Comparison of ENCODE assay signal across 24 cellular contexts in the genomic region with DNA sequence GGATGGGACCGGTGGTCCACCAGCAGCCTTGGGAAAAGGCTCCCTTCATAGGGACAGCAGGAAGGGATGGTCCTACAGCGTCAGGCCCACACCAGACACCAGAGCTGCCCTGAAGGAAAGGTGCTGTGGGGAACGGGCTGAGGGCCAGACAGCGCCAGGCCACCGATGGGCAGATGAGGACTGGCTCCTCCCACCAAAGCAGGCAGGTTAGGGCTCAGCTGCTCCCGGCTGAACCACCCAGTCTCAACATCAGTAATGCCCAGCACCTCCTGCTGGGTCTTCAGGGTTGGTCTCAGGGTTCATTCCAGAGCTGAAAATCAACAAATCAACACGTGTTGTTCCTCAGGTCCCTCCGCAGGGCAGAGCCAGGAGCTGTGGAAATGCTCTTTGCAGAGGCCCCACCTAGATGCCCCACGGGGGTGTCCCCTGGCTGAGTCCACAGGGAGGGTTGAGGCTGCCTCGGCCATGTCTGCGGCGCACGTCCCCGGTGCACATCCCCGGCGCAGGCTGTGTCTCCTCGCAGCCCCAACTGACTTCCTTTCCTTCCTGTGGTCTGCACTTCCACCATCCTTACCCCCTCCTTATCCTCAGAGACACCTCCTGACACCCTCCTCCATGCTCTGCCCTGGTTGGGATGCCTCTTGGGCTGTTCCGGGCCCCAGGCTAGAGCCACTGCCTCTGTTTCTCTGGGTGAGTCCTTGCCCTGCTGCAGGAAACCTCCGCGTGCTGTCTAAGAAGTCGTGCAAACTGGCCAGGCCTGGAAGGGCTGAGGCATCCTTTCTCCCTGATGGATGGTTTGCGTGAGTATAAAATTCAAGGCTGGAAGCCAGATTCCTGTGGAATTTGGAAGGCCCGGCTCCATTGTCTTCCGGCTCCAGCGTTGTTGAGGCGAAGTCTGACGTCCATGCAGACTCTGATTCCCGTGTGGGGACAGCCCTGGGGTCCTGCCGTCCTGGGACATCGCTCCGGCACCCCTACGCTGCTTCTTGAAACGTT. TPM values are rescaled to one million over a fixed set of nuclear protein-coding genes. Genes with fewer than 3 reads are reported as not detected.
A peak's percentile ranks its signal among the peaks of the same experiment; 100 is the strongest.
DNase-seq lines count a peak whose midpoint lies in the region; ATAC-seq and TF ChIP-seq lines count a peak whose summit lies in the region.
"Had no signal": no experiment of that assay in that cellular context is flagged by ENCODE, and none has a peak within 500 bp of the region (broad histone marks: within the 10 kb centered on the region; RNA-seq: fewer than 3 reads in every experiment).

No MANE protein-coding gene starts in this region.

- H3K4me3 Mint-ChIP-seq in naive thymus-derived CD4-positive, alpha-beta T cell: no peak overlapping the region
- no peak overlapping the region for H3K4me3 Mint-ChIP-seq in T-cell
- H3K4me3 Mint-ChIP-seq: activated B cell treated with CpG ODN at 0.5 μM for 24 hours; activated naive CD8-positive, alpha-beta T cell treated with anti-CD3 and anti-CD28 coated beads for 36 hours; activated T-cell treated with anti-CD3 and anti-CD28 coated beads, Interleukin-2, amount 50 U/mL, for 24 hours; CD8-positive, alpha-beta memory T cell; memory B cell; naive B cell; stimulated activated naive CD8-positive, alpha-beta T cell treated with anti-CD3 and anti-CD28 coated beads, Interleukin-15, Interleukin-2, amounts not matched to agents 100 ng/mL and 50 ng/mL, for 24 hours had no signal

- H3K36me3 Mint-ChIP-seq in naive thymus-derived CD4-positive, alpha-beta T cell: peaks cover 0 to 3% (median 0%) of the 10 kb centered on the region in 5 donors
- H3K36me3 Mint-ChIP-seq in T-cell: no peaks in the 10 kb centered on the region
- H3K36me3 Mint-ChIP-seq: activated naive CD8-positive, alpha-beta T cell treated with anti-CD3 and anti-CD28 coated beads for 36 hours; CD8-positive, alpha-beta memory T cell; memory B cell; naive B cell had no signal

- H3K9me3 Mint-ChIP-seq in naive thymus-derived CD4-positive, alpha-beta T cell: peaks cover 0 to 5% (median 0%) of the 10 kb centered on the region in 11 donors
- peaks cover 0 to 3% (median 0%) of the 10 kb centered on the region in 3 donors for H3K9me3 Mint-ChIP-seq in T-cell
- H3K9me3 Mint-ChIP-seq: activated B cell treated with CpG ODN at 0.5 μM for 24 hours; activated T-cell treated with anti-CD3 and anti-CD28 coated beads, Interleukin-2, amount 50 U/mL, for 24 hours; stimulated activated naive CD8-positive, alpha-beta T cell treated with anti-CD3 and anti-CD28 coated beads, Interleukin-15, Interleukin-2, amounts not matched to agents 100 ng/mL and 50 ng/mL, for 24 hours had no signal

- no peaks in the 10 kb centered on the region for H3K27me3 ChIP-seq in naive thymus-derived CD4-positive, alpha-beta T cell (ENCODE audit: control insufficient read depth in 2 of 2, insufficient read depth in 2 of 2, low read length in 2 of 2)

- TF ChIP-seq CTCF in cardiac fibroblast (IDR thresholded peaks at IDR 0.05; ENCODE audit: low read depth, low read length): no peak

- peaks cover 0 to 7% (median 0%) of the 10 kb centered on the region in 3 experiments for H3K9me3 ChIP-seq in naive thymus-derived CD4-positive, alpha-beta T cell (ENCODE audit: control insufficient read depth in 2 of 3, low read length in 3 of 3)
- H3K9me3 ChIP-seq: SK-N-SH had no signal

- no peaks in the 10 kb centered on the region for H3K4me1 Mint-ChIP-seq in naive thymus-derived CD4-positive, alpha-beta T cell
- peaks cover 0 to 5% (median 2%) of the 10 kb centered on the region in 3 donors for H3K4me1 Mint-ChIP-seq in T-cell
- H3K4me1 Mint-ChIP-seq: activated B cell treated with CpG ODN at 0.5 μM for 24 hours; activated naive CD8-positive, alpha-beta T cell treated with anti-CD3 and anti-CD28 coated beads for 36 hours; CD8-positive, alpha-beta memory T cell; memory B cell had no signal

- peak; percentile 12 for ATAC-seq in naive thymus-derived CD4-positive, alpha-beta T cell
- ATAC-seq in HG02981 (IDR thresholded peaks at IDR 0.05; ENCODE audit: unreplicated experiment) (no peak), T-cell (replicated peaks in 1 of 4) (no peak)
- ATAC-seq: foreskin keratinocyte had no signal

- no peak overlapping the region for H3K27ac ChIP-seq in naive thymus-derived CD4-positive, alpha-beta T cell (ENCODE audit: low read depth, low read length)
- H3K27ac ChIP-seq: breast epithelium, foreskin keratinocyte, skin epidermis, tibial nerve had no signal

- H3K4me1 ChIP-seq in naive thymus-derived CD4-positive, alpha-beta T cell (ENCODE audit: control insufficient read depth in 2 of 2, insufficient read depth in 2 of 2, low read length in 2 of 2): no peaks in the 10 kb centered on the region
- H3K4me1 ChIP-seq: breast epithelium, foreskin keratinocyte, tibial nerve had no signal

- DNase-seq in AG08395 (ENCODE audit: low spot score): peak; percentile 89
- peak; percentile 36 for DNase-seq in EH (ENCODE audit: low read depth)
- peak; percentile 17 to 71 for DNase-seq in cardiac fibroblast (ENCODE audit: low read depth in 2 of 2)
- DNase-seq in naive thymus-derived CD4-positive, alpha-beta T cell: no peak
- no peak for DNase-seq in pons (ENCODE audit: low spot score)
- DNase-seq in T-cell: no peak
- no peak for DNase-seq in CD1c-positive myeloid dendritic cell (ENCODE audit: extremely low spot score)
- DNase-seq: activated B cell treated with CpG ODN at 0.5 μM for 24 hours; activated naive CD8-positive, alpha-beta T cell treated with anti-CD3 and anti-CD28 coated beads for 36 hours; activated T-cell treated with anti-CD3 and anti-CD28 coated beads, Interleukin-2, amount 50 U/mL, for 24 hours; DMS53; foreskin keratinocyte; naive B cell; NCI-H2081; stimulated activated CD4-positive, alpha-beta T cell treated with anti-CD3 and anti-CD28 coated beads, Interleukin-2, amount 100 ng/mL, for 48 hours; T-helper 9 cell had no signal

- H3K36me3 ChIP-seq in naive thymus-derived CD4-positive, alpha-beta T cell (ENCODE audit: control insufficient read depth in 2 of 3, insufficient read depth in 3 of 3, low read length in 3 of 3): no peaks in the 10 kb centered on the region
- H3K36me3 ChIP-seq: breast epithelium, tibial nerve had no signal

- no peak overlapping the region for H3K4me3 ChIP-seq in cardiac fibroblast (replicated peaks in 1 of 2; ENCODE audit: low read depth in 2 of 2, low read length in 2 of 2)
- no peak overlapping the region for H3K4me3 ChIP-seq in naive thymus-derived CD4-positive, alpha-beta T cell (ENCODE audit: low read length)
- H3K4me3 ChIP-seq: breast epithelium, skin epidermis, tibial nerve had no signal

- intact Hi-C loops in naive thymus-derived CD4-positive, alpha-beta T cell (cut with micrococcal nuclease): no loop called here

- peaks cover 4 to 38% (median 16%) of the 10 kb centered on the region in 5 donors for H3K27me3 Mint-ChIP-seq in naive thymus-derived CD4-positive, alpha-beta T cell
- peaks cover 14 to 29% of the 10 kb centered on the region in 2 donors for H3K27me3 Mint-ChIP-seq in T-cell

- POLR2A ChIA-PET in naive thymus-derived CD4-positive, alpha-beta T cell (lab: Charles Lee): no interaction called here
- POLR2A ChIA-PET in T-cell (lab: Charles Lee): no interaction called here

- H3K27ac Mint-ChIP-seq in naive thymus-derived CD4-positive, alpha-beta T cell: no peak overlapping the region
- no peak overlapping the region for H3K27ac Mint-ChIP-seq in T-cell
- H3K27ac Mint-ChIP-seq: activated B cell treated with CpG ODN at 0.5 μM for 24 hours; activated naive CD8-positive, alpha-beta T cell treated with anti-CD3 and anti-CD28 coated beads for 36 hours; activated T-cell treated with anti-CD3 and anti-CD28 coated beads, Interleukin-2, amount 50 U/mL, for 24 hours; CD8-positive, alpha-beta memory T cell; memory B cell; naive B cell; stimulated activated naive CD8-positive, alpha-beta T cell treated with anti-CD3 and anti-CD28 coated beads, Interleukin-15, Interleukin-2, amounts not matched to agents 100 ng/mL and 50 ng/mL, for 24 hours had no signal

- CTCF ChIA-PET in naive thymus-derived CD4-positive, alpha-beta T cell (lab: Charles Lee): no interaction called here
- CTCF ChIA-PET in T-cell (lab: Charles Lee): no interaction called here

RNA-seq across cellular contexts. Expression of gene CFAP46, which starts 32.8 kb away (rescaled TPM):
- under 1 TPM in 1 of 5 experiments, not detected in 4; 0.05 TPM for total RNA-seq in naive thymus-derived CD4-positive, alpha-beta T cell
- polyA plus RNA-seq in naive thymus-derived CD4-positive, alpha-beta T cell: not detected
- total RNA-seq in T-cell: not detected
- polyA plus RNA-seq: CD8-positive, alpha-beta memory T cell had no signal

Comparison
In these comparisons a context has a peak if more than half of its experiments do, and no peak if none do; other contexts are left out.
1. DNase-seq: peak in AG08395 (single experiment), EH (single experiment) and cardiac fibroblast (2 of 2); none in naive thymus-derived CD4-positive, alpha-beta T cell (0 of 9), pons (single experiment), T-cell (0 of 34) and CD1c-positive myeloid dendritic cell (single experiment).